ENCODE assay signal across 20 cellular contexts in genomic region chr1:218537131-218537904, GRCh38.
DNase-seq lines count a peak whose midpoint lies in the region; ATAC-seq, FAIRE-seq and TF ChIP-seq lines count a peak whose summit lies in the region.
"Had no signal": no experiment of that assay in that cellular context is flagged by ENCODE, and none has a peak within 500 bp of the region (broad histone marks: within the 10 kb centered on the region; RNA-seq: fewer than 3 reads in every experiment).

No MANE protein-coding gene starts in this region.

- no peak for ATAC-seq in activated CD8-positive, alpha-beta T cell treated with anti-CD3 and anti-CD28 coated beads, Interleukin-2, amount 10 ng/mL, durations not matched to agents 7 days and 5 days
- ATAC-seq: activated CD8-positive, alpha-beta memory T cell treated with anti-CD3 and anti-CD28 coated beads, Interleukin-2, amount 10 ng/mL, durations not matched to agents 7 days and 5 days had no signal

- peak overlapping the region; percentile 88 for H3K27ac ChIP-seq in ACC112 (ENCODE audit: low read depth, low read length)
- no peak overlapping the region for H3K27ac ChIP-seq in kidney (ENCODE audit: low read depth in 2 of 2, low read length in 2 of 2)
- H3K27ac ChIP-seq: cardiac muscle cell had no signal

- H3K27me3 ChIP-seq in ACC112 (ENCODE audit: insufficient read depth, low read length): no peaks in the 10 kb centered on the region
- H3K27me3 ChIP-seq: cardiac muscle cell had no signal

- H3K9ac ChIP-seq in kidney (ENCODE audit: low read length in 2 of 2): no peak overlapping the region

- no peaks in the 10 kb centered on the region for H3K27me3 Mint-ChIP-seq in activated CD8-positive, alpha-beta T cell treated with anti-CD3 and anti-CD28 coated beads, Interleukin-2, amount 10 ng/mL, durations not matched to agents 7 days and 5 days (ENCODE audit: low read depth)
- H3K27me3 Mint-ChIP-seq: activated CD8-positive, alpha-beta memory T cell treated with anti-CD3 and anti-CD28 coated beads, Interleukin-2, amount 10 ng/mL, durations not matched to agents 7 days and 5 days had no signal

- intact Hi-C loops in kidney (cut with DNase I): no loop called here

- H3K9me3 Mint-ChIP-seq in activated CD8-positive, alpha-beta T cell treated with anti-CD3 and anti-CD28 coated beads, Interleukin-2, amount 10 ng/mL, durations not matched to agents 7 days and 5 days (ENCODE audit: insufficient read depth): no peaks in the 10 kb centered on the region
- H3K9me3 Mint-ChIP-seq: IgD-negative memory B cell had no signal

- no peak overlapping the region for H3K4me3 Mint-ChIP-seq in activated CD8-positive, alpha-beta T cell treated with anti-CD3 and anti-CD28 coated beads, Interleukin-2, amount 10 ng/mL, durations not matched to agents 7 days and 5 days
- H3K4me3 Mint-ChIP-seq: activated CD8-positive, alpha-beta memory T cell treated with anti-CD3 and anti-CD28 coated beads, Interleukin-2, amount 10 ng/mL, durations not matched to agents 7 days and 5 days; IgD-negative memory B cell; naive B cell had no signal

- H3K4me1 ChIP-seq in ACC112 (ENCODE audit: control insufficient read depth, insufficient read depth, low read length, unreplicated experiment) (peaks cover 21% of the 10 kb centered on the region), kidney (ENCODE audit: control insufficient read depth in 1 of 2, insufficient read depth in 1 of 2, low read depth in 1 of 2, low read length in 2 of 2) (no peaks in the 10 kb centered on the region)

- POLR2A ChIA-PET in activated CD8-positive, alpha-beta T cell treated with anti-CD3 and anti-CD28 coated beads, Interleukin-2, amount 10 ng/mL, durations not matched to agents 7 days and 5 days (lab: Charles Lee): no interaction called here

- H3K79me2 ChIP-seq in ACC112 (ENCODE audit: control insufficient read depth, insufficient read depth, low read length, unreplicated experiment): no peaks in the 10 kb centered on the region

- H3K4me3 ChIP-seq in ACC112 (ENCODE audit: low read depth, low read length): peak overlapping the region; percentile 31; the same call in 1 of the 2 replicates
- no peak overlapping the region for H3K4me3 ChIP-seq in choroid plexus epithelial cell (ENCODE audit: low read depth, low read length)
- H3K4me3 ChIP-seq in kidney (ENCODE audit: low read length in 2 of 2): no peak overlapping the region
- H3K4me3 ChIP-seq: cardiac muscle cell had no signal

- H3K36me3 ChIP-seq in ACC112 (ENCODE audit: insufficient read depth, low read length) (no peaks in the 10 kb centered on the region), kidney (ENCODE audit: control insufficient read depth in 1 of 2, insufficient read depth in 2 of 2, low read length in 2 of 2) (no peaks in the 10 kb centered on the region)
- H3K36me3 ChIP-seq: cardiac muscle cell had no signal

- FAIRE-seq in kidney (lab: Jason Lieb, UNC): peak; percentile 83

- H3K36me3 Mint-ChIP-seq in activated CD8-positive, alpha-beta T cell treated with anti-CD3 and anti-CD28 coated beads, Interleukin-2, amount 10 ng/mL, durations not matched to agents 7 days and 5 days (ENCODE audit: low read depth): no peaks in the 10 kb centered on the region
- H3K36me3 Mint-ChIP-seq: activated CD8-positive, alpha-beta memory T cell treated with anti-CD3 and anti-CD28 coated beads, Interleukin-2, amount 10 ng/mL, durations not matched to agents 7 days and 5 days; IgD-negative memory B cell had no signal

- TF ChIP-seq CTCF in choroid plexus epithelial cell (conservative IDR thresholded peaks at IDR 0.05; ENCODE audit: low read depth, low read length): no peak
- TF ChIP-seq CTCF in kidney (IDR thresholded peaks at IDR 0.05; ENCODE audit: borderline replicate concordance, extremely low read depth, insufficient read depth): no peak

- no peaks in the 10 kb centered on the region for H3K4me1 Mint-ChIP-seq in activated CD8-positive, alpha-beta T cell treated with anti-CD3 and anti-CD28 coated beads, Interleukin-2, amount 10 ng/mL, durations not matched to agents 7 days and 5 days (ENCODE audit: low read depth)
- H3K4me1 Mint-ChIP-seq: activated CD8-positive, alpha-beta memory T cell treated with anti-CD3 and anti-CD28 coated beads, Interleukin-2, amount 10 ng/mL, durations not matched to agents 7 days and 5 days; IgD-negative memory B cell; naive B cell had no signal

- DNase-seq in HS-5 (ENCODE audit: low read depth): peak; percentile 63
- peak; percentile 87 for DNase-seq in choroid plexus epithelial cell (ENCODE audit: low read depth)
- no peak for DNase-seq in kidney
- no peak for DNase-seq in NCI-H345 treated with DMSO at 0.1 percent for 48 hours (lab: John Stamatoyannopoulos, UW; ENCODE audit: unreplicated experiment)
- DNase-seq in NCI-H1436 treated with DMSO at 0.1 percent for 48 hours (lab: John Stamatoyannopoulos, UW): no peak
- no peak for DNase-seq in NCI-H748 (lab: John Stamatoyannopoulos, UW; ENCODE audit: unreplicated experiment)
- DNase-seq in activated CD8-positive, alpha-beta T cell treated with anti-CD3 and anti-CD28 coated beads, Interleukin-2, amount 10 ng/mL, durations not matched to agents 7 days and 5 days: no peak
- DNase-seq: activated CD8-positive, alpha-beta memory T cell treated with anti-CD3 and anti-CD28 coated beads, Interleukin-2, amount 10 ng/mL, durations not matched to agents 7 days and 5 days; activated naive CD4-positive, alpha-beta T cell; DMS 273 treated with DMSO at 0.1 percent for 48 hours; effector memory CD4-positive, alpha-beta T cell; GOT3; naive B cell; NCI-H1105 treated with DMSO at 0.1 percent for 48 hours; NCI-H226; OCI-M1; stimulated activated CD4-positive, alpha-beta T cell treated with anti-CD3 and anti-CD28 coated beads, Interleukin-4, amount 100 ng/mL, for 1 hour had no signal

- peak overlapping the region; percentile 86 for H2AFZ ChIP-seq in ACC112 (ENCODE audit: low read length, unreplicated experiment)

- H3K9me3 ChIP-seq in kidney (ENCODE audit: control insufficient read depth in 1 of 2, low read length in 2 of 2): no peaks in the 10 kb centered on the region

- H3K27ac Mint-ChIP-seq in activated CD8-positive, alpha-beta T cell treated with anti-CD3 and anti-CD28 coated beads, Interleukin-2, amount 10 ng/mL, durations not matched to agents 7 days and 5 days: no peak overlapping the region
- H3K27ac Mint-ChIP-seq: activated CD8-positive, alpha-beta memory T cell treated with anti-CD3 and anti-CD28 coated beads, Interleukin-2, amount 10 ng/mL, durations not matched to agents 7 days and 5 days; IgD-negative memory B cell had no signal

- CTCF ChIA-PET in activated CD8-positive, alpha-beta T cell treated with anti-CD3 and anti-CD28 coated beads, Interleukin-2, amount 10 ng/mL, durations not matched to agents 7 days and 5 days (lab: Charles Lee): no interaction called here

Comparison
In these comparisons a context has a peak if more than half of its experiments do, and no peak if none do; other contexts are left out.
1. DNase-seq: peak in HS-5 (single experiment) and choroid plexus epithelial cell (single experiment); none in kidney (single experiment), NCI-H345 treated with DMSO at 0.1 percent for 48 hours (single experiment), NCI-H1436 treated with DMSO at 0.1 percent for 48 hours (single experiment), NCI-H748 (single experiment) and activated CD8-positive, alpha-beta T cell treated with anti-CD3 and anti-CD28 coated beads, Interleukin-2, amount 10 ng/mL, durations not matched to agents 7 days and 5 days (single experiment).